Comparison of ENCODE assay signal across 1 cellular context in genomic region chr15:51368751-51369450, GRCh38.
TF ChIP-seq lines count a peak whose summit lies in the region.

No MANE protein-coding gene starts in this region.

TF ChIP-seq in GM23338, 12 proteins besides CTCF, POLR2A, EP300 and RAD21 (continued from another document):
- TF ChIP-seq ZNF462 (CRISPR knock-in tag; IDR thresholded peaks at IDR 0.05) (no peak), EZH2 (IDR thresholded peaks at IDR 0.05; ENCODE audit: low read depth, unreplicated experiment) (no peak)
